1 cellular context compared by ENCODE assay signal in the genomic region with DNA sequence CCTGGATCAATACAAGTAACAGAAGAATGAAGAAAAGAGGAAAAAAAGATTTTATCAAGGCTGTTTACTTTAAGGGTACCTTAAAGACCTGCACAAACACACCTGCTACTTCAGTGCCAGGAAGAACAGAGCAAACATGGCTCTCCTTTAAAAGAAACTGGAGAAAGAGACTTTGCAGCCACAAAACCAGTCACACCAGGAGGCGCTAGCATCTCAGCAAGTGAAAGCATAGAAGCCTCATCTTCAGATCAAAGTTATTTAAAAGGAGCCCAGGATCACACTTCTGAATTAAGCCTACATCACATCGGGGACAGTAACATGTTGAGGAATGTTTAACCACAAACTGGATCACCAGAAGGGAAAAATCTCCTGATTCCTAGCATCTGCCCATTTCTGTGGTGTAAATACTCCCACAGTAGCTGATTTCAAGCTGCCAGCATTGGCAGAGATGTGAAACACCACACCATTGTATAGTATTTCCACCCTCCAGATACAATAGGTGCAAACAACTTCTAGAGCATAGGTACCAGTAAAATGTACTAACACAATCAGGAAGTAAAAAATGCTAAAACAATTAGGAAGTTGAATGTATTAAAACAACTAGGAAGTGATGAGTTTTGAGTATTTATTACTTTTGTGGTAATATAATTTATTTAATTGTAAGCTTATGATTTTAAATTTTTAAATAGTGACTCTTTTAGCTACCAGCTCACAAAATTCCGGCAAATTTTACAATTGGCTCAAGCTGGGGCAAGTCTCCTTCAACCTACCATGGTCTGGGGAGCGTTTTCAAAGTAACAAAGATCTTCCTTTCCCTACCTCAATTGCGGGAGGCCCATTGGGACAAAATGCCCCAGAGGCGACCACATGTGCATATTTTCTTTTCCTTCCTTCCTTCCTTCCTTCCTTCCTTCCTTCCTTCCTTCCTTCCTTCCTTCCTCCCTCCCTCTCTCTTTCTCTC.
TF ChIP-seq lines count a peak whose summit lies in the region.

No MANE protein-coding gene starts in this region.

TF ChIP-seq in HCT116, 20 proteins besides CTCF, POLR2A, EP300 and RAD21 (continued from another document):
- TF ChIP-seq SRF (IDR thresholded peaks at IDR 0.05; ENCODE audit: low read depth) (no peak), ZNF274 (IDR thresholded peaks at IDR 0.05; ENCODE audit: low read depth, low read length) (no peak), EZH2phosphoT487 (IDR thresholded peaks at IDR 0.05; ENCODE audit: borderline replicate concordance) (no peak), TCF7L2 (IDR thresholded peaks at IDR 0.05; ENCODE audit: borderline replicate concordance, extremely low read depth, insufficient read depth, insufficient read length) (no peak), YY1 (IDR thresholded peaks at IDR 0.05; ENCODE audit: extremely low read depth, insufficient replicate concordance, low read depth, low read length) (no peak), EZH2 (IDR thresholded peaks at IDR 0.05) (no peak), POLR2AphosphoS5 (IDR thresholded peaks at IDR 0.05; ENCODE audit: low read depth, low read length) (no peak)
- TF ChIP-seq, protein P1, sequence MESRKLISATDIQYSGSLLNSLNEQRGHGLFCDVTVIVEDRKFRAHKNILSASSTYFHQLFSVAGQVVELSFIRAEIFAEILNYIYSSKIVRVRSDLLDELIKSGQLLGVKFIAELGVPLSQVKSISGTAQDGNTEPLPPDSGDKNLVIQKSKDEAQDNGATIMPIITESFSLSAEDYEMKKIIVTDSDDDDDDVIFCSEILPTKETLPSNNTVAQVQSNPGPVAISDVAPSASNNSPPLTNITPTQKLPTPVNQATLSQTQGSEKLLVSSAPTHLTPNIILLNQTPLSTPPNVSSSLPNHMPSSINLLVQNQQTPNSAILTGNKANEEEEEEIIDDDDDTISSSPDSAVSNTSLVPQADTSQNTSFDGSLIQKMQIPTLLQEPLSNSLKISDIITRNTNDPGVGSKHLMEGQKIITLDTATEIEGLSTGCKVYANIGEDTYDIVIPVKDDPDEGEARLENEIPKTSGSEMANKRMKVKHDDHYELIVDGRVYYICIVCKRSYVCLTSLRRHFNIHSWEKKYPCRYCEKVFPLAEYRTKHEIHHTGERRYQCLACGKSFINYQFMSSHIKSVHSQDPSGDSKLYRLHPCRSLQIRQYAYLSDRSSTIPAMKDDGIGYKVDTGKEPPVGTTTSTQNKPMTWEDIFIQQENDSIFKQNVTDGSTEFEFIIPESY (IDR thresholded peaks at IDR 0.05; ENCODE audit: extremely low read depth, insufficient replicate concordance, low read length): no peak
TF ChIP-seq in HCT116: peak in this region for 0.
